21 cellular contexts compared by ENCODE assay signal in the genomic region with DNA sequence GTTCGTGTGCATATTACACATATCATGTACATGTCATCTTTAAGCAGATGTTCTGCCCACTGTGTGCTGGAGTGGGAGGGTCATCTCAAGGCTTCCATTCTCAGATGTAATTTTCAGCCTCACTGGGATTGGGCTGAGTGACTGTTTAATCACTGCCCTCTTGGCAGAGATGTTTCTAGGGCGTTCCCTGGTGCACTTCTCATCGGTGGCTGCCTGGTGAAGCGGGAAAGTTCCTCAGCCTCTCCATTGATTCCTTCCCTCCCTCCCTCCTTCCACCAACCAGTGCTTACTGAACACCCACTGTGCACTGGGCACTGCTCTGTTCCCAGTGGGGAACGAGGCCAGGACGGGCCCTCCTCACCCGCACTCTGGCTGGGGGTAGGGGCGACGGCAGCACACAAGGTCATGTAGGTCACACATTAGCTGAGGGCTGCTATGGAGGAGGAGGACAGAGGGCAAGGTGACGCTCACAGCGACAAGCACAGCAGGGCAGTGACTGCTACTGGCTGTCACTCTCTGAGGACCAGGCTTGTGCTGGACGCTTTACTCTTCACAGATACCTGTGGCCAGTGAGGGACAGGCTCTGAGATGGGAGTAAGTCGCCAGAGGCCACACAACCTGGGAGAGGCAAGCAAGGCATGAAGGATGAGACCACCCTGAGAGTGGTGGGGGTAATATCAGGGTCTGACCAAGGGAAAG. TPM values are rescaled to one million over a fixed set of nuclear protein-coding genes. Genes with fewer than 3 reads are reported as not detected.
DNase-seq lines count a peak whose midpoint lies in the region; ATAC-seq and TF ChIP-seq lines count a peak whose summit lies in the region.
"Had no signal": no experiment of that assay in that cellular context is flagged by ENCODE, and none has a peak within 500 bp of the region (broad histone marks: within the 10 kb centered on the region; RNA-seq: fewer than 3 reads in every experiment).

No MANE protein-coding gene starts in this region.

- no peaks in the 10 kb centered on the region for H3K9me3 ChIP-seq in BLaER1 treated with 17β-estradiol and CSF1 and Interleukin-3, amounts not matched to agents 10 nM and 100 nM (replicated peaks in 1 of 11)

- H3K9ac ChIP-seq in BLaER1 treated with 17β-estradiol and CSF1 and Interleukin-3, amounts not matched to agents 10 nM and 100 nM: peak overlapping the region in 5 of 11 experiments; percentile 27 to 61 (median 44); a peak in 3 of 22 replicates

- H3K4me1 ChIP-seq in BLaER1 treated with 17β-estradiol and CSF1 and Interleukin-3, amounts not matched to agents 10 nM and 100 nM: peaks cover 8 to 66% (median 44%) of the 10 kb centered on the region in 10 experiments

- H3K27ac ChIP-seq in BLaER1 treated with 17β-estradiol and CSF1 and Interleukin-3, amounts not matched to agents 10 nM and 100 nM: 0 out of 22 replicates have a peak overlapping the region, but pooled peaks of 1 of the 11 experiments have one; percentile 9

- no peaks in the 10 kb centered on the region for H3K9me3 Mint-ChIP-seq in brain
- H3K9me3 Mint-ChIP-seq: CD8-positive, alpha-beta T cell; GM23338; IgD-negative memory B cell had no signal

- H3K27me3 ChIP-seq in BLaER1 treated with 17β-estradiol and CSF1 and Interleukin-3, amounts not matched to agents 10 nM and 100 nM: no peaks in the 10 kb centered on the region

- H3K4me3 ChIP-seq in BLaER1 treated with 17β-estradiol and CSF1 and Interleukin-3, amounts not matched to agents 10 nM and 100 nM: no peak overlapping the region
- H3K4me3 ChIP-seq: GM23338 had no signal

- H3K4me2 ChIP-seq in BLaER1 treated with 17β-estradiol and CSF1 and Interleukin-3, amounts not matched to agents 10 nM and 100 nM: peak overlapping the region in 8 of 11 experiments; percentile 7 to 69 (median 49); a peak in 11 of 22 replicates
- H3K4me2 ChIP-seq: GM23338 had no signal

- peaks cover 13% of the 10 kb centered on the region for H3K36me3 Mint-ChIP-seq in brain
- H3K36me3 Mint-ChIP-seq: CD8-positive, alpha-beta T cell; IgD-negative memory B cell had no signal

- no peak for TF ChIP-seq CTCF in brain (conservative IDR thresholded peaks at IDR 0.05)

- H3K4me3 Mint-ChIP-seq in brain: no peak overlapping the region
- H3K4me3 Mint-ChIP-seq: CD8-positive, alpha-beta T cell; GM23338; IgD-negative memory B cell had no signal

- DNase-seq in medulla oblongata (ENCODE audit: extremely low spot score): peak; percentile 31
- DNase-seq in retina: peak; percentile 62
- no peak for DNase-seq in stimulated activated naive CD8-positive, alpha-beta T cell treated with anti-CD3 and anti-CD28 coated beads, Interleukin-15, Interleukin-2, amounts not matched to agents 100 U/mL and 50 U/mL, for 24 hours
- DNase-seq in NCI-H748 (lab: John Stamatoyannopoulos, UW; ENCODE audit: unreplicated experiment): no peak
- DNase-seq in NCI-H1930 (lab: John Stamatoyannopoulos, UW): no peak
- DNase-seq in mucosa of gallbladder (ENCODE audit: low spot score): no peak
- DNase-seq: CD8-positive, alpha-beta T cell; DMS53; EL; MM.1S; NCI-H1092; NCI-H146; NCI-H2081 treated with DMSO at 0.1 percent for 48 hours; NCI-H510A had no signal

- peak overlapping the region; percentile 3 to 92 (median 60) for H3K27ac Mint-ChIP-seq in brain
- H3K27ac Mint-ChIP-seq: CD8-positive, alpha-beta T cell; GM23338; IgD-negative memory B cell had no signal

- H3K36me3 ChIP-seq in BLaER1 treated with 17β-estradiol and CSF1 and Interleukin-3, amounts not matched to agents 10 nM and 100 nM: peaks cover 0 to 30% (median 0%) of the 10 kb centered on the region in 11 experiments; a peak in 7 of 22 replicates

- peaks cover 43% of the 10 kb centered on the region for H3K4me1 Mint-ChIP-seq in brain
- H3K4me1 Mint-ChIP-seq: IgD-negative memory B cell had no signal

- H3K27me3 Mint-ChIP-seq in brain: peaks cover 3% of the 10 kb centered on the region
- H3K27me3 Mint-ChIP-seq: IgD-negative memory B cell had no signal

- no peak for ATAC-seq in stimulated activated naive CD8-positive, alpha-beta T cell treated with anti-CD3 and anti-CD28 coated beads, Interleukin-15, Interleukin-2, amounts not matched to agents 100 U/mL and 50 U/mL, for 24 hours
- ATAC-seq: CD8-positive, alpha-beta T cell; Panc1 had no signal

- peaks cover 0 to 96% (median 9%) of the 10 kb centered on the region in 11 experiments; a peak in 10 of 22 replicates for H4K20me1 ChIP-seq in BLaER1 treated with 17β-estradiol and CSF1 and Interleukin-3, amounts not matched to agents 10 nM and 100 nM

RNA-seq across cellular contexts. Expression of a gene that starts 22.9 kb away (rescaled TPM):
- 48.7 TPM for polyA plus RNA-seq in brain (ENCODE audit: insufficient read depth, low read depth, low replicate concordance)
- total RNA-seq in mucosa of gallbladder: 119 TPM
- total RNA-seq: CD8-positive, alpha-beta T cell had no signal

RNA-seq across cellular contexts. Expression of a gene that starts 48.6 kb away (rescaled TPM):
- polyA plus RNA-seq in brain (ENCODE audit: insufficient read depth, low read depth, low replicate concordance): 4.2 TPM
- 2.9 TPM for total RNA-seq in mucosa of gallbladder
- total RNA-seq: GM23338, LHCN-M2, SK-MEL-5 had no signal

RNA-seq across cellular contexts. Expression of a gene that starts 52.0 kb away (rescaled TPM):
- 13.4 TPM for polyA plus RNA-seq in brain (ENCODE audit: insufficient read depth, low read depth, low replicate concordance)
- total RNA-seq in mucosa of gallbladder: 22.3 TPM

Comparison
In these comparisons a context has a peak if more than half of its experiments do, and no peak if none do; other contexts are left out.
1. DNase-seq: peak in medulla oblongata (single experiment) and retina (single experiment); none in stimulated activated naive CD8-positive, alpha-beta T cell treated with anti-CD3 and anti-CD28 coated beads, Interleukin-15, Interleukin-2, amounts not matched to agents 100 U/mL and 50 U/mL, for 24 hours (single experiment), NCI-H748 (single experiment), NCI-H1930 (0 of 2) and mucosa of gallbladder (single experiment).